29 cellular contexts compared by ENCODE assay signal in genomic region chr5:179316111-179316551, GRCh38. TPM values are rescaled to one million over a fixed set of nuclear protein-coding genes. Genes with fewer than 3 reads are reported as not detected.
A peak's percentile ranks its signal among the peaks of the same experiment; 100 is the strongest.
DNase-seq lines count a peak whose midpoint lies in the region; ATAC-seq and TF ChIP-seq lines count a peak whose summit lies in the region.
"Had no signal": no experiment of that assay in that cellular context is flagged by ENCODE, and none has a peak within 500 bp of the region (broad histone marks: within the 10 kb centered on the region; RNA-seq: fewer than 3 reads in every experiment).

No MANE protein-coding gene starts in this region.

- no peak overlapping the region for H3K4me2 ChIP-seq in mammary epithelial cell (ENCODE audit: insufficient read depth, low read depth, low read length)
- H3K4me2 ChIP-seq: hepatocyte had no signal

- no peak for TF ChIP-seq POLR2A in breast epithelium (IDR thresholded peaks at IDR 0.05)

- H4K20me1 ChIP-seq in mammary epithelial cell (ENCODE audit: insufficient read depth, low read length): no peaks in the 10 kb centered on the region

- H3K9ac ChIP-seq in mammary epithelial cell (ENCODE audit: insufficient read depth, low read length): no peak overlapping the region

- no peak for ATAC-seq in mucosa of descending colon
- ATAC-seq in upper lobe of right lung: no peak
- ATAC-seq in HG03469 (IDR thresholded peaks at IDR 0.05; ENCODE audit: unreplicated experiment): no peak
- ATAC-seq: activated CD4-positive, CD25-positive, alpha-beta regulatory T cell treated with anti-CD3 and anti-CD28 coated beads, Interleukin-2, amount 50 U/mL, for 24 hours; CD8-positive, alpha-beta T cell; naive thymus-derived CD8-positive, alpha-beta T cell; pancreas; stimulated activated naive CD8-positive, alpha-beta T cell treated with anti-CD3 and anti-CD28 coated beads, Interleukin-15, Interleukin-2, amounts not matched to agents 100 U/mL and 50 U/mL, for 24 hours had no signal

- H3K4me1 ChIP-seq in breast epithelium (peaks cover 0 to 6% of the 10 kb centered on the region in 2 donors), mammary epithelial cell (ENCODE audit: insufficient read depth, low read length) (no peaks in the 10 kb centered on the region), mucosa of descending colon (ENCODE audit: low read depth) (no peaks in the 10 kb centered on the region), upper lobe of right lung (peaks cover 19% of the 10 kb centered on the region)
- H3K4me1 ChIP-seq: pancreas, Peyer's patch had no signal

- no peaks in the 10 kb centered on the region for H3K36me3 ChIP-seq in breast epithelium
- H3K36me3 ChIP-seq in mammary epithelial cell (ENCODE audit: insufficient read depth, low read length): no peaks in the 10 kb centered on the region
- H3K36me3 ChIP-seq in mucosa of descending colon (ENCODE audit: low read depth): no peaks in the 10 kb centered on the region
- H3K36me3 ChIP-seq in upper lobe of right lung: no peaks in the 10 kb centered on the region
- H3K36me3 ChIP-seq: pancreas, Peyer's patch, thoracic aorta had no signal

- CTCF ChIA-PET in mammary epithelial cell (lab: Charles Lee; ENCODE audit: low non-redundant PET): no interaction called here

- TF ChIP-seq CTCF in breast epithelium (IDR thresholded peaks at IDR 0.05): no peak
- TF ChIP-seq CTCF in mammary epithelial cell (conservative IDR thresholded peaks at IDR 0.05 in 1 of 2, IDR thresholded peaks at IDR 0.05 in 1 of 2; ENCODE audit: extremely low read depth in 1 of 2, insufficient read depth in 1 of 2, low read depth in 1 of 2, low read length in 2 of 2): no peak
- no peak for TF ChIP-seq CTCF in brain (conservative IDR thresholded peaks at IDR 0.05)
- TF ChIP-seq CTCF in mucosa of descending colon (IDR thresholded peaks at IDR 0.05): no peak
- TF ChIP-seq CTCF in upper lobe of right lung (IDR thresholded peaks at IDR 0.05): no peak

- no peak overlapping the region for H2AFZ ChIP-seq in mammary epithelial cell (ENCODE audit: low read depth, low read length)
- H2AFZ ChIP-seq: hepatocyte had no signal

- peak overlapping the region in 1 of 5 experiments; percentile 19 for H3K4me3 Mint-ChIP-seq in brain
- H3K4me3 Mint-ChIP-seq: activated naive CD8-positive, alpha-beta T cell; CD8-positive, alpha-beta T cell; dendritic cell treated with granulocyte-macrophage colony-stimulating factor and Interleukin-4, amounts not matched to agents 40 ng/mL and 50 ng/mL, for 4 days; naive thymus-derived CD8-positive, alpha-beta T cell had no signal

- no peak overlapping the region for H3K4me3 ChIP-seq in breast epithelium
- no peak overlapping the region for H3K4me3 ChIP-seq in mammary epithelial cell (replicated peaks in 1 of 3; ENCODE audit: insufficient read depth in 1 of 3, low read depth in 2 of 3, low read length in 3 of 3)
- H3K4me3 ChIP-seq in mucosa of descending colon: no peak overlapping the region
- H3K4me3 ChIP-seq in upper lobe of right lung: no peak overlapping the region
- H3K4me3 ChIP-seq: hepatocyte, pancreas, Peyer's patch, thoracic aorta had no signal

- in situ Hi-C loops in mammary epithelial cell (cut with MboI; ENCODE audit: low sequenced_read_pairs in 2 of 2): no loop called here

- dilution Hi-C loops in mammary epithelial cell (cut with HindIII; ENCODE audit: low sequenced_read_pairs): no loop called here

- intact Hi-C loops in breast epithelium (cut with DNase I; ENCODE audit: low total_unique reads): no loop called here
- intact Hi-C loops in mammary epithelial cell (cut with micrococcal nuclease): no loop called here
- intact Hi-C loops in mucosa of descending colon (cut with DNase I, micrococcal nuclease): no loop called here
- intact Hi-C loops in upper lobe of right lung (cut with DNase I): no loop called here

- H3K9me3 ChIP-seq in breast epithelium (peaks cover 7 to 8% of the 10 kb centered on the region in 2 donors), mammary epithelial cell (replicated peaks; ENCODE audit: insufficient read depth, low read length) (peaks cover 29% of the 10 kb centered on the region), mucosa of descending colon (no peaks in the 10 kb centered on the region), upper lobe of right lung (no peaks in the 10 kb centered on the region)
- H3K9me3 ChIP-seq: pancreas, Peyer's patch, thoracic aorta had no signal

- H3K9me3 Mint-ChIP-seq in brain: peaks cover 10 to 23% (median 18%) of the 10 kb centered on the region in 5 experiments
- H3K9me3 Mint-ChIP-seq: CD8-positive, alpha-beta T cell; dendritic cell treated with granulocyte-macrophage colony-stimulating factor and Interleukin-4, amounts not matched to agents 40 ng/mL and 50 ng/mL, for 4 days had no signal

- no peaks in the 10 kb centered on the region for H3K27me3 ChIP-seq in breast epithelium
- no peaks in the 10 kb centered on the region for H3K27me3 ChIP-seq in mammary epithelial cell (ENCODE audit: insufficient read depth, low read length)
- H3K27me3 ChIP-seq in upper lobe of right lung: no peaks in the 10 kb centered on the region
- H3K27me3 ChIP-seq: hepatocyte, pancreas, Peyer's patch had no signal

- BruUV-seq in mammary epithelial cell (replicated peaks; lab: Mats Ljungman, UMichigan): no TSS peak

- DNase-seq in breast epithelium (ENCODE audit: low spot score in 2 of 2) (no peak), mammary epithelial cell (no peak), mucosa of descending colon (peak in 2 of 3 donors; percentile 3 to 28), upper lobe of right lung (peak; percentile 39), SK-N-DZ (ENCODE audit: low spot score) (no peak), NCI-H226 (no peak)
- DNase-seq: activated CD4-positive, alpha-beta T cell treated with anti-CD3 and anti-CD28 coated beads, Interleukin-2, amount 50 U/mL, for 48 hours; anterior cingulate cortex; caudate nucleus; CD8-positive, alpha-beta T cell; DMS153; GOT3; midbrain; NCI-H1092 treated with DMSO at 0.1 percent for 48 hours; NCI-H187 treated with DMSO at 0.1 percent for 48 hours; NCI-H526 treated with DMSO at 0.1 percent for 48 hours; stimulated activated naive CD8-positive, alpha-beta T cell treated with anti-CD3 and anti-CD28 coated beads, Interleukin-15, Interleukin-2, amounts not matched to agents 100 U/mL and 50 U/mL, for 24 hours; T-helper 1 cell had no signal

- H3K27ac Mint-ChIP-seq in brain: peak overlapping the region in 3 of 5 experiments; percentile 61 to 85 (median 77)
- H3K27ac Mint-ChIP-seq: activated naive CD8-positive, alpha-beta T cell; CD8-positive, alpha-beta T cell; dendritic cell treated with granulocyte-macrophage colony-stimulating factor and Interleukin-4, amounts not matched to agents 40 ng/mL and 50 ng/mL, for 4 days had no signal

- peaks cover 58% of the 10 kb centered on the region for H3K4me1 Mint-ChIP-seq in brain
- H3K4me1 Mint-ChIP-seq: naive thymus-derived CD8-positive, alpha-beta T cell had no signal

- 26% methylated on average over 6 of the region's 7 CpGs for WGBS in mammary epithelial cell (ENCODE audit: low coverage, missing lambda C conversion rate)

- H3K36me3 Mint-ChIP-seq in brain: peaks cover 8% of the 10 kb centered on the region
- H3K36me3 Mint-ChIP-seq: activated naive CD8-positive, alpha-beta T cell; CD8-positive, alpha-beta T cell; naive thymus-derived CD8-positive, alpha-beta T cell had no signal

- H3K27me3 Mint-ChIP-seq in brain: no peaks in the 10 kb centered on the region
- H3K27me3 Mint-ChIP-seq: dendritic cell treated with granulocyte-macrophage colony-stimulating factor and Interleukin-4, amounts not matched to agents 40 ng/mL and 50 ng/mL, for 4 days had no signal

- no peaks in the 10 kb centered on the region for H3K79me2 ChIP-seq in mammary epithelial cell (ENCODE audit: insufficient read depth, low read length)

- peak overlapping the region; percentile 43 to 79 for H3K27ac ChIP-seq in breast epithelium
- no peak overlapping the region for H3K27ac ChIP-seq in mammary epithelial cell (ENCODE audit: insufficient read depth, low read depth, low read length)
- no peak overlapping the region for H3K27ac ChIP-seq in upper lobe of right lung
- H3K27ac ChIP-seq: hepatocyte, pancreas, Peyer's patch, thoracic aorta had no signal

RNA-seq across cellular contexts. Expression of gene ADAMTS2, which starts 29.1 kb away (rescaled TPM):
- total RNA-seq in breast epithelium (10 to 100 TPM; 11.3 to 51.8 (median 19.7) TPM), mammary epithelial cell (under 1 TPM in 1 of 2 donors, not detected in 1; 0.33 TPM), mucosa of descending colon (1 to 10 TPM; 1.3 to 9.2 (median 7.3) TPM), upper lobe of right lung (16.4 TPM)
- polyA plus RNA-seq in mammary epithelial cell (0.01 TPM), brain (ENCODE audit: insufficient read depth, low read depth, low replicate concordance) (2.2 TPM)
- polyA minus RNA-seq in mammary epithelial cell: not detected
- polyA plus RNA-seq in SK-N-DZ (2014; cell fraction: cytosol; rRNA removed): 13.2 and 17.5 TPM in 2 replicates
- polyA plus RNA-seq in SK-N-DZ (2014; cell fraction: nucleus; rRNA removed): 36.5 and 52.0 TPM in 2 replicates
- total RNA-seq: CD8-positive, alpha-beta T cell; naive thymus-derived CD8-positive, alpha-beta T cell; SK-MEL-5 had no signal

Comparison
In these comparisons a context has a peak if more than half of its experiments do, and no peak if none do; other contexts are left out.
1. H3K27ac ChIP-seq: peak in breast epithelium (2 of 2); none in mammary epithelial cell (single experiment) and upper lobe of right lung (single experiment).
2. DNase-seq: peak in mucosa of descending colon (2 of 3) and upper lobe of right lung (single experiment); none in breast epithelium (0 of 2), mammary epithelial cell (single experiment), SK-N-DZ (single experiment) and NCI-H226 (single experiment).